Comparison of ENCODE assay signal across 1 cellular context in genomic region chr12:105095338-105095737, GRCh38. TPM values are rescaled to one million over a fixed set of nuclear protein-coding genes. Genes with fewer than 3 reads are reported as not detected.
"Had no signal": no experiment of that assay in that cellular context is flagged by ENCODE, and none has a peak within 500 bp of the region (broad histone marks: within the 10 kb centered on the region; RNA-seq: fewer than 3 reads in every experiment).

No MANE protein-coding gene starts in this region.

RNA-seq across cellular contexts. Expression of gene ALDH1L2, which starts 11.1 kb away (rescaled TPM):
- polyA plus RNA-seq: naive thymus-derived CD8-positive, alpha-beta T cell had no signal
